ENCODE assay signal across 14 cellular contexts in genomic region chr9:134058716-134059115, GRCh38. TPM values are rescaled to one million over a fixed set of nuclear protein-coding genes. Genes with fewer than 3 reads are reported as not detected.
DNase-seq lines count a peak whose midpoint lies in the region; ATAC-seq and TF ChIP-seq lines count a peak whose summit lies in the region.
"Had no signal": no experiment of that assay in that cellular context is flagged by ENCODE, and none has a peak within 500 bp of the region (broad histone marks: within the 10 kb centered on the region; RNA-seq: fewer than 3 reads in every experiment).

No MANE protein-coding gene starts in this region.

- H3K36me3 ChIP-seq in Caco-2 (ENCODE audit: control insufficient read depth, insufficient read depth, low read length) (no peaks in the 10 kb centered on the region), testis (ENCODE audit: low read depth, missing control alignments) (no peaks in the 10 kb centered on the region)

- H3K4me3 Mint-ChIP-seq in Caco-2 (ENCODE audit: unreplicated experiment): no peak overlapping the region
- H3K4me3 Mint-ChIP-seq in activated CD4-positive, alpha-beta T cell treated with anti-CD3 and anti-CD28 coated beads for 36 hours: no peak overlapping the region

- POLR2A ChIA-PET in Caco-2 (lab: Charles Lee): no interaction called here
- POLR2A ChIA-PET in activated CD4-positive, alpha-beta T cell treated with anti-CD3 and anti-CD28 coated beads for 36 hours (lab: Charles Lee): no interaction called here

- H3K27ac Mint-ChIP-seq in Caco-2 (ENCODE audit: unreplicated experiment): peak overlapping the region; percentile 73
- H3K27ac Mint-ChIP-seq in activated CD4-positive, alpha-beta T cell treated with anti-CD3 and anti-CD28 coated beads for 36 hours: no peak overlapping the region
- H3K27ac Mint-ChIP-seq: activated T-helper 2 cell treated with anti-CD3 and anti-CD28 coated beads, Interferon-gamma antibody, Interleukin-2, Interleukin-4, amounts not matched to agents 10 μg/mL and 5 μg/mL and 100 μg/mL, durations not matched to agents 14 hours and 24 hours and 36 hours had no signal

- 78 to 85% methylated on average over 6 to 7 of the region's 7 CpGs for WGBS in testis, 2 donors

- CTCF ChIA-PET in Caco-2 (lab: Charles Lee): no interaction called here
- CTCF ChIA-PET in activated CD4-positive, alpha-beta T cell treated with anti-CD3 and anti-CD28 coated beads for 36 hours (lab: Charles Lee): interaction anchor here (1.1 kb wide), 1 partner anchor 65 kb away, joined by 3 read pairs; no protein-coding TSS in a partner anchor

- no peaks in the 10 kb centered on the region for H3K9me3 ChIP-seq in Caco-2
- H3K9me3 ChIP-seq in testis: no peaks in the 10 kb centered on the region
- H3K9me3 ChIP-seq: SJSA1 had no signal

- intact Hi-C loops in Caco-2 (cut with micrococcal nuclease; ENCODE audit: unreplicated experiment) (no loop called here), testis (cut with DNase I; ENCODE audit: low total_unique reads) (no loop called here)
- intact Hi-C loops in activated CD4-positive, alpha-beta T cell treated with anti-CD3 and anti-CD28 coated beads for 36 hours (cut with DNase I, micrococcal nuclease): no loop called here

- no peak overlapping the region for H3K4me3 ChIP-seq in Caco-2 (ENCODE audit: low read depth, low read length)
- H3K4me3 ChIP-seq in epithelial cell of esophagus (ENCODE audit: low read length): no peak overlapping the region
- no peak overlapping the region for H3K4me3 ChIP-seq in retinal pigment epithelial cell (ENCODE audit: low read length)
- no peak overlapping the region for H3K4me3 ChIP-seq in testis
- H3K4me3 ChIP-seq: GM12878, SJSA1 had no signal

- no peaks in the 10 kb centered on the region for H3K27me3 ChIP-seq in Caco-2 (replicated peaks; ENCODE audit: control insufficient read depth, insufficient read depth, low read length)
- no peaks in the 10 kb centered on the region for H3K27me3 ChIP-seq in testis
- H3K27me3 ChIP-seq: SJSA1 had no signal

- no TSS peak for BruUV-seq in Caco-2 (replicated peaks; lab: Mats Ljungman, UMichigan)

- H3K27me3 Mint-ChIP-seq in Caco-2 (ENCODE audit: insufficient read depth, unreplicated experiment): no peaks in the 10 kb centered on the region
- no peaks in the 10 kb centered on the region for H3K27me3 Mint-ChIP-seq in activated CD4-positive, alpha-beta T cell treated with anti-CD3 and anti-CD28 coated beads for 36 hours

- H3K4me1 Mint-ChIP-seq in Caco-2 (ENCODE audit: low read depth, unreplicated experiment): no peaks in the 10 kb centered on the region
- peaks cover 35% of the 10 kb centered on the region for H3K4me1 Mint-ChIP-seq in activated CD4-positive, alpha-beta T cell treated with anti-CD3 and anti-CD28 coated beads for 36 hours

- no peak for ATAC-seq in activated CD4-positive, alpha-beta T cell treated with anti-CD3 and anti-CD28 coated beads for 36 hours
- ATAC-seq in HG03342 (IDR thresholded peaks at IDR 0.05; ENCODE audit: unreplicated experiment): no peak
- ATAC-seq: GM12878 had no signal

- TF ChIP-seq POLR2A in testis (IDR thresholded peaks at IDR 0.05): no peak

- no peaks in the 10 kb centered on the region for H3K9me3 Mint-ChIP-seq in Caco-2 (ENCODE audit: unreplicated experiment)
- no peaks in the 10 kb centered on the region for H3K9me3 Mint-ChIP-seq in activated CD4-positive, alpha-beta T cell treated with anti-CD3 and anti-CD28 coated beads for 36 hours (ENCODE audit: low read depth)
- H3K9me3 Mint-ChIP-seq: activated T-helper 2 cell treated with anti-CD3 and anti-CD28 coated beads, Interferon-gamma antibody, Interleukin-2, Interleukin-4, amounts not matched to agents 10 μg/mL and 5 μg/mL and 100 μg/mL, durations not matched to agents 14 hours and 24 hours and 36 hours had no signal

- peaks cover 21% of the 10 kb centered on the region for H3K36me3 Mint-ChIP-seq in Caco-2 (ENCODE audit: insufficient read depth, unreplicated experiment)
- no peaks in the 10 kb centered on the region for H3K36me3 Mint-ChIP-seq in activated CD4-positive, alpha-beta T cell treated with anti-CD3 and anti-CD28 coated beads for 36 hours (ENCODE audit: low read depth)

- TF ChIP-seq CTCF in Caco-2 (IDR thresholded peaks at IDR 0.05; ENCODE audit: insufficient read depth in 1 of 2, low read depth in 1 of 2, low read length in 1 of 2, severe bottlenecking in 1 of 2, unreplicated experiment in 1 of 2): no peak
- TF ChIP-seq CTCF in epithelial cell of esophagus (IDR thresholded peaks at IDR 0.05; ENCODE audit: insufficient read depth, low read depth, low read length, missing control alignments): peak; percentile 6
- TF ChIP-seq CTCF in retinal pigment epithelial cell (conservative IDR thresholded peaks at IDR 0.05; ENCODE audit: low read depth, low read length): peak; percentile 42
- TF ChIP-seq CTCF in testis (IDR thresholded peaks at IDR 0.05): no peak

- DNase-seq in Caco-2: no peak
- peak; percentile 34 for DNase-seq in LHCN-M2 (ENCODE audit: low read depth)
- peak; percentile 66 for DNase-seq in epithelial cell of esophagus (ENCODE audit: low read depth)
- DNase-seq in retinal pigment epithelial cell (ENCODE audit: low read depth): no peak
- DNase-seq in activated CD4-positive, alpha-beta T cell treated with anti-CD3 and anti-CD28 coated beads for 36 hours: no peak
- DNase-seq in NCI-H2107 (lab: John Stamatoyannopoulos, UW): no peak
- no peak for DNase-seq in testis
- DNase-seq: NCI-H1092; NCI-H526; stimulated activated naive CD4-positive, alpha-beta T cell had no signal

- H3K4me1 ChIP-seq in Caco-2 (no peaks in the 10 kb centered on the region), testis (peaks cover 73% of the 10 kb centered on the region)
- H3K4me1 ChIP-seq: SJSA1 had no signal

- no peak overlapping the region for H3K27ac ChIP-seq in testis
- H3K27ac ChIP-seq: SJSA1 had no signal

RNA-seq across cellular contexts. Expression of gene BRD3, which starts 9.1 kb away (rescaled TPM):
- 57.5 and 58.3 TPM in 2 replicates for total RNA-seq in Caco-2 (2022)
- 5.3 and 6.3 TPM in 2 replicates for total RNA-seq in LHCN-M2 (2014; rRNA removed)
- polyA plus RNA-seq in LHCN-M2 (2012): 10.2 TPM
- 10 to 100 TPM; 33.8 to 39.2 TPM for total RNA-seq in activated CD4-positive, alpha-beta T cell treated with anti-CD3 and anti-CD28 coated beads for 36 hours
- total RNA-seq in testis: 10 to 100 TPM; 44.3 to 64.5 TPM
- 30.2 TPM for polyA plus RNA-seq in testis (ENCODE audit: insufficient read depth, low read depth, low replicate concordance)

RNA-seq across cellular contexts. Expression of gene BRD3OS, which starts 33.4 kb away (rescaled TPM):
- total RNA-seq in Caco-2 (2022) (9.1 and 9.4 TPM in 2 replicates), LHCN-M2 (2014; rRNA removed) (17.7 and 21.5 TPM in 2 replicates), testis (10 to 100 TPM; 18.9 to 19.0 TPM)
- polyA plus RNA-seq in LHCN-M2 (2012): 15.8 TPM
- 10 to 100 TPM; 15.1 to 18.0 TPM for total RNA-seq in activated CD4-positive, alpha-beta T cell treated with anti-CD3 and anti-CD28 coated beads for 36 hours
- 29.5 TPM for polyA plus RNA-seq in testis (ENCODE audit: insufficient read depth, low read depth, low replicate concordance)

Comparison
In these comparisons a context has a peak if more than half of its experiments do, and no peak if none do; other contexts are left out.
1. DNase-seq: peak in LHCN-M2 (single experiment) and epithelial cell of esophagus (single experiment); none in Caco-2 (0 of 2), retinal pigment epithelial cell (single experiment), activated CD4-positive, alpha-beta T cell treated with anti-CD3 and anti-CD28 coated beads for 36 hours (single experiment), NCI-H2107 (single experiment) and testis (single experiment).
2. CTCF ChIP-seq: peak in epithelial cell of esophagus (single experiment) and retinal pigment epithelial cell (single experiment); none in Caco-2 (0 of 2) and testis (0 of 3).